8 cellular contexts compared by ENCODE assay signal in the genomic region with DNA sequence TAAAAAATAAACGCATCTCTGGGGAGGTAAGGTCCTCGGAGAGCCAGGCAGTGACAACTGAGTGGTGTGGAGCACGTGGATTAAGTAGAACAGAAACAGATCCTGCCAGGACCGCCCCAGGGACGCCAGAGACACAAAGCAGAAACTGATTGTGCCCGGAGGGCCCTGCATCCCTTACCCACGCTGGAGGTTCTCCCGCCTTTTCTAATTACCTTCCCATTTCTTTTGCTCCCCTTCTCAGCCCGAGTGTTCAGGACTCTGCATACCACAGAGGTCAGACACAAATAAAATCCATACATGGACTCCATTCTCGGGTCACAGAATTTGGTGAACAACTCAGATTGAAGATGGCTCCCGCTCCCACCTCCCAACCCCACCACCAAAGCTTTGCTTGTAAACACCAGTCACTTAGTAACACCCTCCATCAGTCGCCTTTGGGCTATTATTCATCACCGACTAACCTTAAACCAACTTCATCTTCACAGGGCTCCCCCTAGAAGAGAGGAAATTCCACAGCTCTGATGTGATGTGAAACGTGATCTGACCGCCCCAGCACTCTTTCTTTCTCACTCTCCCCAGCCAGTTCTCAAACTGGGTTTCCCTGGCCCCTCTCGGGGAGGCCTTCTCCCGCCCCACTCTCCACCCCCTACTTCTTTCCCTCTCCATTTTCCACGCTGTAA. TPM values are rescaled to one million over a fixed set of nuclear protein-coding genes. Genes with fewer than 3 reads are reported as not detected.
DNase-seq lines count a peak whose midpoint lies in the region.

No MANE protein-coding gene starts in this region.

- in situ Hi-C loops in Caki2 (cut with HindIII; ENCODE audit: low pct_unique_long_range_greater_than_20kb, low sequenced_read_pairs) = no loop called here

- DNase-seq in Caki2 (ENCODE audit: low read depth) (peak; percentile 98), LoVo (ENCODE audit: low spot score) (peak; percentile 41), amniotic epithelial cell (ENCODE audit: low read depth) (peak; percentile 98), iPS DF 19.7 (ENCODE audit: low read depth, low spot score) (peak; percentile 99), NAMALWA (ENCODE audit: low spot score) (no peak), NCI-H146 treated with DMSO at 0.1 percent for 48 hours (lab: John Stamatoyannopoulos, UW; ENCODE audit: unreplicated experiment) (no peak), SKM-1 treated with dmso at 0.1 percent for 144 hours (lab: John Stamatoyannopoulos, UW; ENCODE audit: unreplicated experiment) (no peak)
- DNase-seq in stimulated activated CD4-positive, alpha-beta T cell treated with anti-CD3 and anti-CD28 coated beads, Interleukin-15, amount 100 ng/mL, for 48 hours (ENCODE audit: low read depth in 2 of 2) = peak; percentile 25 to 30

RNA-seq across cellular contexts. Expression of a gene that starts 32.6 kb away (rescaled TPM):
- total RNA-seq in Caki2 (2014; rRNA removed; shearing (Covaris generic); ENCODE audit: low replicate concordance) = 17.0 and 21.5 TPM in 2 replicates

Comparison
In these comparisons a context has a peak if more than half of its experiments do, and no peak if none do; other contexts are left out.
1. DNase-seq: peak in Caki2 (single experiment), LoVo (single experiment), amniotic epithelial cell (single experiment), iPS DF 19.7 (single experiment) and stimulated activated CD4-positive, alpha-beta T cell treated with anti-CD3 and anti-CD28 coated beads, Interleukin-15, amount 100 ng/mL, for 48 hours (2 of 2); none in NAMALWA (single experiment), NCI-H146 treated with DMSO at 0.1 percent for 48 hours (single experiment) and SKM-1 treated with dmso at 0.1 percent for 144 hours (single experiment).